ENCODE assay signal across 23 cellular contexts in the genomic region with DNA sequence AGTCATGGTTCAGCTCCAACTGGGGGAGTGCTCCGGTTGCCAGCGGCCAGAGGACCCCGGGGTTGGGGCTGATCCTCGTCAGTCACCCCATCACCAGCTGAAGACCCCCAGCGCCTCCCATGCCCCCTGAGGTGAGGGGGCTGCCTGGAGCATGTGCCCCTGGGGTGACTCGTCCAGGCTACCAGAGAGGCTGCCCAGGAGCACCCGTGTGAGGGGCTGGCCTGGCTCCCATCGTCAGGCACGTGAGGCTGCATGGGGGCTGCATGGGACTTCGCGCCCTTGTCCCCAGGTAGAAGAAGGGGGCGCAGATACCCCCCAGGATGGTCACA.
"Had no signal": no experiment of that assay in that cellular context is flagged by ENCODE, and none has a peak within 500 bp of the region (broad histone marks: within the 10 kb centered on the region; RNA-seq: fewer than 3 reads in every experiment).

No MANE protein-coding gene starts in this region.

- H3K4me1 ChIP-seq: tibial artery, uterus had no signal

- H3K9me3 Mint-ChIP-seq: activated CD4-positive, alpha-beta memory T cell treated with anti-CD3 and anti-CD28 coated beads for 36 hours; activated T-cell treated with anti-CD3 and anti-CD28 coated beads, Interleukin-2, amount 50 U/mL, for 4 hours; mesothelial cell of epicardium had no signal

- H3K27ac ChIP-seq: right atrium auricular region, tibial artery, uterus had no signal

- DNase-seq: activated CD4-positive, alpha-beta memory T cell treated with anti-CD3 and anti-CD28 coated beads for 36 hours; activated CD4-positive, alpha-beta T cell treated with anti-CD3 and anti-CD28 coated beads for 36 hours; activated CD8-positive, alpha-beta memory T cell treated with anti-CD3 and anti-CD28 coated beads, Interleukin-2, amount 10 ng/mL, durations not matched to agents 7 days and 5 days; activated effector memory CD4-positive, alpha-beta T cell treated with anti-CD3 and anti-CD28 coated beads, Interleukin-2, amount 50 U/mL, for 16 hours; activated T-cell treated with anti-CD3 and anti-CD28 coated beads, Interleukin-2, amount 50 U/mL, for 4 hours; amniotic stem cell; caudate nucleus; cortex of kidney; effector CD8-positive, alpha-beta T cell; foreskin fibroblast; glutamatergic neuron; hypothalamus; kidney glomerular epithelial cell; stimulated activated CD4-positive, alpha-beta T cell treated with anti-CD3 and anti-CD28 coated beads, Interleukin-15, amount 100 ng/mL, for 24 hours; stimulated activated CD4-positive, alpha-beta T cell treated with anti-CD3 and anti-CD28 coated beads, Interleukin-4, amount 100 ng/mL, for 1 hour; stimulated activated naive CD4-positive, alpha-beta T cell; tibial artery; uterus had no signal

- H3K36me3 Mint-ChIP-seq: activated CD4-positive, alpha-beta memory T cell treated with anti-CD3 and anti-CD28 coated beads for 36 hours; activated CD8-positive, alpha-beta memory T cell treated with anti-CD3 and anti-CD28 coated beads, Interleukin-2, amount 10 ng/mL, durations not matched to agents 7 days and 5 days; activated naive CD8-positive, alpha-beta T cell; mesothelial cell of epicardium had no signal

- H3K9me3 ChIP-seq: right atrium auricular region, tibial artery, uterus had no signal

- H3K27ac Mint-ChIP-seq: activated CD4-positive, alpha-beta memory T cell treated with anti-CD3 and anti-CD28 coated beads for 36 hours; activated CD4-positive, alpha-beta T cell treated with anti-CD3 and anti-CD28 coated beads for 36 hours; activated CD8-positive, alpha-beta memory T cell treated with anti-CD3 and anti-CD28 coated beads, Interleukin-2, amount 10 ng/mL, durations not matched to agents 7 days and 5 days; activated naive CD8-positive, alpha-beta T cell; mesothelial cell of epicardium; progenitor cell of endocrine pancreas had no signal

- H3K4me3 ChIP-seq: right atrium auricular region, skin epidermis, tibial artery, uterus had no signal

- H3K27me3 ChIP-seq: right atrium auricular region, uterus had no signal

- H3K36me3 ChIP-seq: right atrium auricular region, tibial artery, uterus had no signal

- H3K27me3 Mint-ChIP-seq: activated CD4-positive, alpha-beta T cell treated with anti-CD3 and anti-CD28 coated beads for 36 hours; activated CD8-positive, alpha-beta memory T cell treated with anti-CD3 and anti-CD28 coated beads, Interleukin-2, amount 10 ng/mL, durations not matched to agents 7 days and 5 days; activated naive CD8-positive, alpha-beta T cell had no signal

- H3K4me1 Mint-ChIP-seq: activated CD4-positive, alpha-beta T cell treated with anti-CD3 and anti-CD28 coated beads for 36 hours had no signal

- H3K4me3 Mint-ChIP-seq: activated CD4-positive, alpha-beta memory T cell treated with anti-CD3 and anti-CD28 coated beads for 36 hours; activated CD4-positive, alpha-beta T cell treated with anti-CD3 and anti-CD28 coated beads for 36 hours; activated CD8-positive, alpha-beta memory T cell treated with anti-CD3 and anti-CD28 coated beads, Interleukin-2, amount 10 ng/mL, durations not matched to agents 7 days and 5 days; activated naive CD8-positive, alpha-beta T cell; activated T-cell treated with anti-CD3 and anti-CD28 coated beads, Interleukin-2, amount 50 U/mL, for 4 hours; mesothelial cell of epicardium had no signal

- ATAC-seq: activated CD4-positive, alpha-beta T cell treated with anti-CD3 and anti-CD28 coated beads for 36 hours; activated T-cell treated with anti-CD3 and anti-CD28 coated beads, Interleukin-2, amount 50 U/mL, for 4 hours had no signal
